Comparison of ENCODE assay signal across 8 cellular contexts in genomic region chr3:195441051-195441450, GRCh38. TPM values are rescaled to one million over a fixed set of nuclear protein-coding genes. Genes with fewer than 3 reads are reported as not detected.
A peak's percentile ranks its signal among the peaks of the same experiment; 100 is the strongest.
DNase-seq lines count a peak whose midpoint lies in the region; ATAC-seq and TF ChIP-seq lines count a peak whose summit lies in the region.

No MANE protein-coding gene starts in this region.

- H3K9me3 ChIP-seq in Caco-2 (no peaks in the 10 kb centered on the region), PC-3 (ENCODE audit: low read length) (no peaks in the 10 kb centered on the region), prostate gland (no peaks in the 10 kb centered on the region)

- H3K4me1 Mint-ChIP-seq in Caco-2 (ENCODE audit: low read depth, unreplicated experiment) = peaks cover 6% of the 10 kb centered on the region

- no peak for TF ChIP-seq POLR2A in prostate gland (IDR thresholded peaks at IDR 0.05)

- H3K9me2 ChIP-seq in PC-3 (replicated peaks; ENCODE audit: low read length) = no peaks in the 10 kb centered on the region

- H3F3A ChIP-seq in PC-3 (ENCODE audit: low read length, unreplicated experiment) = no peaks in the 10 kb centered on the region

- BruUV-seq in Caco-2 (replicated peaks; lab: Mats Ljungman, UMichigan) = TSS peak; percentile 62
- no TSS peak for BruUV-seq in PC-3 (replicated peaks; lab: Mats Ljungman, UMichigan)

- H3K27ac ChIP-seq in PC-3 (ENCODE audit: low read length) (peak overlapping the region; percentile 14), epithelial cell of prostate (peak overlapping the region; percentile 85), prostate gland (peak overlapping the region; percentile 92)

- H3K4me3 Mint-ChIP-seq in Caco-2 (ENCODE audit: unreplicated experiment) = peak overlapping the region; percentile 96

- peak overlapping the region; percentile 82 for H3K4me2 ChIP-seq in PC-3 (ENCODE audit: low read length)

- no peaks in the 10 kb centered on the region for H3K27me3 Mint-ChIP-seq in Caco-2 (ENCODE audit: insufficient read depth, unreplicated experiment)

- peaks cover 67% of the 10 kb centered on the region for H3K79me2 ChIP-seq in PC-3 (ENCODE audit: low read length)

- 20% methylated on average over 2 of the region's 2 CpGs for WGBS in prostate gland

- 0 out of 2 replicates have a peak overlapping the region, but pooled peaks have one; percentile 85 for H2AFZ ChIP-seq in PC-3 (ENCODE audit: low read length)

- H3K27ac Mint-ChIP-seq in Caco-2 (ENCODE audit: unreplicated experiment) = no peak overlapping the region

- no peak for DNase-seq in Caco-2
- no peak for DNase-seq in PC-3
- no peak for DNase-seq in epithelial cell of prostate (ENCODE audit: low read depth, low spot score)
- no peak for DNase-seq in prostate gland (ENCODE audit: low spot score)
- no peak for DNase-seq in globus pallidus (ENCODE audit: low spot score)
- no peak for DNase-seq in DMS153 (lab: John Stamatoyannopoulos, UW)

- intact Hi-C loops in Caco-2 (cut with micrococcal nuclease; ENCODE audit: unreplicated experiment) = no loop called here
- intact Hi-C loops in PC-3 (cut with micrococcal nuclease) = loop anchor here (1.0 to 5.0 kb wide), 4 partner anchors 59 to 170 kb away; partner anchors contain the start of gene XXYLT1
- intact Hi-C loops in prostate gland (cut with DNase I) = loop anchor here (5.0 to 10.0 kb wide), 3 partner anchors 104 to 756 kb away; partner anchors contain the start of genes FAM43A, PPP1R2 and XXYLT1

- H3K27me3 ChIP-seq in Caco-2 (replicated peaks; ENCODE audit: control insufficient read depth, insufficient read depth, low read length) (no peaks in the 10 kb centered on the region), PC-3 (ENCODE audit: low read length) (no peaks in the 10 kb centered on the region), prostate gland (replicated peaks; ENCODE audit: insufficient read depth) (no peaks in the 10 kb centered on the region)

- POLR2A ChIA-PET in Caco-2 (lab: Charles Lee) (no interaction called here), PC-3 (lab: Charles Lee; ENCODE audit: unreplicated experiment) (interaction anchor here (0.7 kb wide), 1 partner anchor 784 kb away, joined by 6 read pairs; no protein-coding TSS in a partner anchor)

- 0 out of 2 replicates have a peak, but pooled peaks cover 5% of the 10 kb centered on the region for H4K20me1 ChIP-seq in PC-3 (ENCODE audit: low read length)

- no peak for TF ChIP-seq CTCF in Caco-2 (IDR thresholded peaks at IDR 0.05; ENCODE audit: insufficient read depth in 1 of 2, low read depth in 1 of 2, low read length in 1 of 2, severe bottlenecking in 1 of 2, unreplicated experiment in 1 of 2)
- TF ChIP-seq CTCF in PC-3 (conservative IDR thresholded peaks at IDR 0.05; ENCODE audit: low read depth, low read length) = no peak
- no peak for TF ChIP-seq CTCF in prostate gland (IDR thresholded peaks at IDR 0.05)

- peaks cover 13% of the 10 kb centered on the region for H3K36me3 Mint-ChIP-seq in Caco-2 (ENCODE audit: insufficient read depth, unreplicated experiment)

- peak overlapping the region; percentile 13 for H3K4me3 ChIP-seq in Caco-2 (ENCODE audit: low read depth, low read length)
- peak overlapping the region; percentile 84 for H3K4me3 ChIP-seq in PC-3 (ENCODE audit: low read length)
- H3K4me3 ChIP-seq in prostate gland = peak overlapping the region; percentile 90 to 91

- H3K9me3 Mint-ChIP-seq in Caco-2 (ENCODE audit: unreplicated experiment) = no peaks in the 10 kb centered on the region

- no peaks in the 10 kb centered on the region for H3K36me3 ChIP-seq in Caco-2 (ENCODE audit: control insufficient read depth, insufficient read depth, low read length)
- no peaks in the 10 kb centered on the region for H3K36me3 ChIP-seq in PC-3 (ENCODE audit: low read depth, low read length)
- no peaks in the 10 kb centered on the region for H3K36me3 ChIP-seq in prostate gland

- peaks cover 14% of the 10 kb centered on the region; the same call in 1 of the 2 replicates for H3K4me1 ChIP-seq in Caco-2
- H3K4me1 ChIP-seq in PC-3 (ENCODE audit: insufficient read depth, low read length) = peaks cover 42% of the 10 kb centered on the region
- peaks cover 2% of the 10 kb centered on the region for H3K4me1 ChIP-seq in prostate gland (replicated peaks)

- ATAC-seq in PC-3 (no peak), GM21619 (IDR thresholded peaks at IDR 0.05; ENCODE audit: unreplicated experiment) (no peak), HG03045 (IDR thresholded peaks at IDR 0.05; ENCODE audit: unreplicated experiment) (no peak)

- peak overlapping the region; percentile 80 for H3K9ac ChIP-seq in PC-3 (ENCODE audit: low read length)

- CTCF ChIA-PET in Caco-2 (lab: Charles Lee) (no interaction called here), PC-3 (lab: Charles Lee) (interaction anchor here (0.7 to 2.0 kb wide), 2 partner anchors 165 to 170 kb away, joined by 5 to 10 read pairs; partner anchors contain the start of gene XXYLT1)

RNA-seq across cellular contexts. Expression of gene ACAP2, which starts 1.8 kb away (rescaled TPM):
- 39.9 and 42.9 TPM in 2 replicates for total RNA-seq in Caco-2 (2022)
- total RNA-seq in PC-3 (2014; rRNA removed) = 27.0 and 33.5 TPM in 2 replicates
- total RNA-seq in prostate gland = 10 to 100 TPM; 30.5 to 56.8 TPM

Comparison
In these comparisons a context has a peak if more than half of its experiments do, and no peak if none do; other contexts are left out.
1. H3K4me3 ChIP-seq: peak in every context shown above with its lines; median percentile 90 in prostate gland; 84 in PC-3; 13 in Caco-2.
2. H3K27ac ChIP-seq: peak in every context shown above with its lines; median percentile 92 in prostate gland; 85 in epithelial cell of prostate; 14 in PC-3.